ENCODE assay signal across 2 cellular contexts in the genomic region with DNA sequence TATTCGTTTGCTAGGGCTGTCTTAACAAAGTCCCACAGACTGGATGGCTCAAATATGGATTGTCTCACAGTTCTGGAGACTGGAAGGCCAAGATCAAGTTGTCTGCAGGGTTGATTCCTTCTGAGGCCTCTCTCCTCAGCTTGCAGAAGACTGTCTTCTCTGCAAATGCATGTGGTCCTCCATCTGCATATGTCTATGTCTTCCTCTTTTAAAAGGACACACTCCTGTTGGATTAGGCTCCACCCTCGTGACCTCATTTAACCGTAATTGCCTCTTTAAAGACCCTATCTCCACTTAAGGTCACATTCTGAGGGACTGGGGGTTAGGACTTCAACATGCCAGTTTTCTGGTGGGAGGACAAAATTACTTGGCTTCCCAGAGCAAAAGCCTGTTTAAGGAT.
TF ChIP-seq lines count a peak whose summit lies in the region.

No MANE protein-coding gene starts in this region.

TF ChIP-seq in SK-N-SH, 30 proteins besides CTCF, POLR2A, EP300 and RAD21 (continued from another document):
- TF ChIP-seq, protein P1, sequence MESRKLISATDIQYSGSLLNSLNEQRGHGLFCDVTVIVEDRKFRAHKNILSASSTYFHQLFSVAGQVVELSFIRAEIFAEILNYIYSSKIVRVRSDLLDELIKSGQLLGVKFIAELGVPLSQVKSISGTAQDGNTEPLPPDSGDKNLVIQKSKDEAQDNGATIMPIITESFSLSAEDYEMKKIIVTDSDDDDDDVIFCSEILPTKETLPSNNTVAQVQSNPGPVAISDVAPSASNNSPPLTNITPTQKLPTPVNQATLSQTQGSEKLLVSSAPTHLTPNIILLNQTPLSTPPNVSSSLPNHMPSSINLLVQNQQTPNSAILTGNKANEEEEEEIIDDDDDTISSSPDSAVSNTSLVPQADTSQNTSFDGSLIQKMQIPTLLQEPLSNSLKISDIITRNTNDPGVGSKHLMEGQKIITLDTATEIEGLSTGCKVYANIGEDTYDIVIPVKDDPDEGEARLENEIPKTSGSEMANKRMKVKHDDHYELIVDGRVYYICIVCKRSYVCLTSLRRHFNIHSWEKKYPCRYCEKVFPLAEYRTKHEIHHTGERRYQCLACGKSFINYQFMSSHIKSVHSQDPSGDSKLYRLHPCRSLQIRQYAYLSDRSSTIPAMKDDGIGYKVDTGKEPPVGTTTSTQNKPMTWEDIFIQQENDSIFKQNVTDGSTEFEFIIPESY (IDR thresholded peaks at IDR 0.05; ENCODE audit: borderline replicate concordance, low read depth), result no peak
- TF ChIP-seq, protein P2, sequence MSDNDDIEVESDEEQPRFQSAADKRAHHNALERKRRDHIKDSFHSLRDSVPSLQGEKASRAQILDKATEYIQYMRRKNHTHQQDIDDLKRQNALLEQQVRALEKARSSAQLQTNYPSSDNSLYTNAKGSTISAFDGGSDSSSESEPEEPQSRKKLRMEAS (IDR thresholded peaks at IDR 0.05; ENCODE audit: low read depth), result no peak
- no peak for TF ChIP-seq CHD2 (IDR thresholded peaks at IDR 0.05; ENCODE audit: low read length, partially characterized antibody)
- no peak for TF ChIP-seq RCOR1 (IDR thresholded peaks at IDR 0.05; ENCODE audit: low read length)
- no peak for TF ChIP-seq SMC3 (IDR thresholded peaks at IDR 0.05; ENCODE audit: low read depth, low read length)
- TF ChIP-seq POLR2AphosphoS5 (IDR thresholded peaks at IDR 0.05; ENCODE audit: low read depth, low read length), result no peak
- TF ChIP-seq GATA2 (CRISPR knock-in tag; IDR thresholded peaks at IDR 0.05), result no peak
- TF ChIP-seq TAF1 (IDR thresholded peaks at IDR 0.05; ENCODE audit: borderline replicate concordance, low read depth, low read length), result no peak
- no peak for TF ChIP-seq NFIC (IDR thresholded peaks at IDR 0.05; ENCODE audit: borderline replicate concordance)
- no peak for TF ChIP-seq YY1 (IDR thresholded peaks at IDR 0.05; ENCODE audit: low read depth)
- TF ChIP-seq, protein P3, sequence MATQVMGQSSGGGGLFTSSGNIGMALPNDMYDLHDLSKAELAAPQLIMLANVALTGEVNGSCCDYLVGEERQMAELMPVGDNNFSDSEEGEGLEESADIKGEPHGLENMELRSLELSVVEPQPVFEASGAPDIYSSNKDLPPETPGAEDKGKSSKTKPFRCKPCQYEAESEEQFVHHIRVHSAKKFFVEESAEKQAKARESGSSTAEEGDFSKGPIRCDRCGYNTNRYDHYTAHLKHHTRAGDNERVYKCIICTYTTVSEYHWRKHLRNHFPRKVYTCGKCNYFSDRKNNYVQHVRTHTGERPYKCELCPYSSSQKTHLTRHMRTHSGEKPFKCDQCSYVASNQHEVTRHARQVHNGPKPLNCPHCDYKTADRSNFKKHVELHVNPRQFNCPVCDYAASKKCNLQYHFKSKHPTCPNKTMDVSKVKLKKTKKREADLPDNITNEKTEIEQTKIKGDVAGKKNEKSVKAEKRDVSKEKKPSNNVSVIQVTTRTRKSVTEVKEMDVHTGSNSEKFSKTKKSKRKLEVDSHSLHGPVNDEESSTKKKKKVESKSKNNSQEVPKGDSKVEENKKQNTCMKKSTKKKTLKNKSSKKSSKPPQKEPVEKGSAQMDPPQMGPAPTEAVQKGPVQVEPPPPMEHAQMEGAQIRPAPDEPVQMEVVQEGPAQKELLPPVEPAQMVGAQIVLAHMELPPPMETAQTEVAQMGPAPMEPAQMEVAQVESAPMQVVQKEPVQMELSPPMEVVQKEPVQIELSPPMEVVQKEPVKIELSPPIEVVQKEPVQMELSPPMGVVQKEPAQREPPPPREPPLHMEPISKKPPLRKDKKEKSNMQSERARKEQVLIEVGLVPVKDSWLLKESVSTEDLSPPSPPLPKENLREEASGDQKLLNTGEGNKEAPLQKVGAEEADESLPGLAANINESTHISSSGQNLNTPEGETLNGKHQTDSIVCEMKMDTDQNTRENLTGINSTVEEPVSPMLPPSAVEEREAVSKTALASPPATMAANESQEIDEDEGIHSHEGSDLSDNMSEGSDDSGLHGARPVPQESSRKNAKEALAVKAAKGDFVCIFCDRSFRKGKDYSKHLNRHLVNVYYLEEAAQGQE (IDR thresholded peaks at IDR 0.05; ENCODE audit: low read depth, low read length), result no peak
- TF ChIP-seq, protein P4, sequence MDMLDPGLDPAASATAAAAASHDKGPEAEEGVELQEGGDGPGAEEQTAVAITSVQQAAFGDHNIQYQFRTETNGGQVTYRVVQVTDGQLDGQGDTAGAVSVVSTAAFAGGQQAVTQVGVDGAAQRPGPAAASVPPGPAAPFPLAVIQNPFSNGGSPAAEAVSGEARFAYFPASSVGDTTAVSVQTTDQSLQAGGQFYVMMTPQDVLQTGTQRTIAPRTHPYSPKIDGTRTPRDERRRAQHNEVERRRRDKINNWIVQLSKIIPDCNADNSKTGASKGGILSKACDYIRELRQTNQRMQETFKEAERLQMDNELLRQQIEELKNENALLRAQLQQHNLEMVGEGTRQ (IDR thresholded peaks at IDR 0.05; ENCODE audit: borderline replicate concordance, low read depth, low read length), result no peak
TF ChIP-seq in SK-N-SH: peak in this region for 0.

TF ChIP-seq in SK-N-SH treated with all-trans-retinoic acid at 6 μM for 48 hours, 23 proteins besides CTCF, POLR2A, EP300 and RAD21 (continued from another document):
- TF ChIP-seq, protein P5, sequence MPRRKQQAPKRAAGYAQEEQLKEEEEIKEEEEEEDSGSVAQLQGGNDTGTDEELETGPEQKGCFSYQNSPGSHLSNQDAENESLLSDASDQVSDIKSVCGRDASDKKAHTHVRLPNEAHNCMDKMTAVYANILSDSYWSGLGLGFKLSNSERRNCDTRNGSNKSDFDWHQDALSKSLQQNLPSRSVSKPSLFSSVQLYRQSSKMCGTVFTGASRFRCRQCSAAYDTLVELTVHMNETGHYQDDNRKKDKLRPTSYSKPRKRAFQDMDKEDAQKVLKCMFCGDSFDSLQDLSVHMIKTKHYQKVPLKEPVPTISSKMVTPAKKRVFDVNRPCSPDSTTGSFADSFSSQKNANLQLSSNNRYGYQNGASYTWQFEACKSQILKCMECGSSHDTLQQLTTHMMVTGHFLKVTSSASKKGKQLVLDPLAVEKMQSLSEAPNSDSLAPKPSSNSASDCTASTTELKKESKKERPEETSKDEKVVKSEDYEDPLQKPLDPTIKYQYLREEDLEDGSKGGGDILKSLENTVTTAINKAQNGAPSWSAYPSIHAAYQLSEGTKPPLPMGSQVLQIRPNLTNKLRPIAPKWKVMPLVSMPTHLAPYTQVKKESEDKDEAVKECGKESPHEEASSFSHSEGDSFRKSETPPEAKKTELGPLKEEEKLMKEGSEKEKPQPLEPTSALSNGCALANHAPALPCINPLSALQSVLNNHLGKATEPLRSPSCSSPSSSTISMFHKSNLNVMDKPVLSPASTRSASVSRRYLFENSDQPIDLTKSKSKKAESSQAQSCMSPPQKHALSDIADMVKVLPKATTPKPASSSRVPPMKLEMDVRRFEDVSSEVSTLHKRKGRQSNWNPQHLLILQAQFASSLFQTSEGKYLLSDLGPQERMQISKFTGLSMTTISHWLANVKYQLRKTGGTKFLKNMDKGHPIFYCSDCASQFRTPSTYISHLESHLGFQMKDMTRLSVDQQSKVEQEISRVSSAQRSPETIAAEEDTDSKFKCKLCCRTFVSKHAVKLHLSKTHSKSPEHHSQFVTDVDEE (CRISPR knock-in tag; IDR thresholded peaks at IDR 0.05), result no peak
- TF ChIP-seq SNAI2 (CRISPR knock-in tag; IDR thresholded peaks at IDR 0.05), result no peak
- TF ChIP-seq OSR1 (CRISPR knock-in tag; IDR thresholded peaks at IDR 0.05), result no peak
